In the genomic region with DNA sequence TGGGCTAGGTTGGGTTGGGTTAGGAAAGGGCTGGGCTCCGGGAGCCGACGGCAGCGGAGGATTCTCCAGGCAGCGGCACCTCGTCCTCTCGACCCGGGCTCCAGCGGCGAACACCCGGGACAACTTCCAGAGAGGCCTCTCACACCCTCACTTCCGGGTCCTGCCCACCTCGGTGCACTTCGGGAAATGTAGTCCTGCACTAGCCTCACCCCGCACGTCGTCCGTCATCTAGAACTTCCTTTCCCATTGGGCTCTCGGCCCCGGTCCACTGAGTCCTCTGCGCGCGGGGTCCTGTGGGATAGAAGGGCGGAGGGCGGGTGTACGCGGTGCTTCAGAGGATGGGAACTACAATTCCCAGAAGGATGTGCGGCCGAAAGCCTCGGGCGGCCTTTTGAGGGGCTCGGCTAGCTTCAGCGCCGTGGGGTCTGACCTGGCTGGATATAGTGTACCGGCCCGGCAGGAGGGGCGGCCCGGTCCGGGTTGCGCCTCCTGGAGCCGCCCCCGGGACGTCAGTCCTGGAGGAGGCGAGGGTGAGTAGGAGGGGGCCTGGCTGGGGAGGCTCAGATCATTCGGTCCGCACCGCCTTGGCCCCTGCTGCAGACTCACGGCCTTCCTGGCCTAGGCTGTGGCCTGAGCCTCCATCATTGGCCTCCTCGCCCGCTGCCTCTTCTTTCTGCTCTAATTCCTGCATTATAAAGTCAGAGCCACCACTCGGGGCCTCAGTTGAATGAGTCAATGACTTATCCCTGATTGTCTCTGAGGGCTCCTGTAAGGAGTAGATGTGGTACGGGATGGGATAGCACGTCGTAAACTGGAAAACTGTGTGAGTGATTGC, we compare ENCODE assay signal across 1 cellular context.
TF ChIP-seq lines count a peak whose summit lies in the region.

A gene (minus strand): TSS at position 114 of the 835 bp plus-strand sequence. CDS start 160 bp downstream, outside the sequence.
A gene with protein sequence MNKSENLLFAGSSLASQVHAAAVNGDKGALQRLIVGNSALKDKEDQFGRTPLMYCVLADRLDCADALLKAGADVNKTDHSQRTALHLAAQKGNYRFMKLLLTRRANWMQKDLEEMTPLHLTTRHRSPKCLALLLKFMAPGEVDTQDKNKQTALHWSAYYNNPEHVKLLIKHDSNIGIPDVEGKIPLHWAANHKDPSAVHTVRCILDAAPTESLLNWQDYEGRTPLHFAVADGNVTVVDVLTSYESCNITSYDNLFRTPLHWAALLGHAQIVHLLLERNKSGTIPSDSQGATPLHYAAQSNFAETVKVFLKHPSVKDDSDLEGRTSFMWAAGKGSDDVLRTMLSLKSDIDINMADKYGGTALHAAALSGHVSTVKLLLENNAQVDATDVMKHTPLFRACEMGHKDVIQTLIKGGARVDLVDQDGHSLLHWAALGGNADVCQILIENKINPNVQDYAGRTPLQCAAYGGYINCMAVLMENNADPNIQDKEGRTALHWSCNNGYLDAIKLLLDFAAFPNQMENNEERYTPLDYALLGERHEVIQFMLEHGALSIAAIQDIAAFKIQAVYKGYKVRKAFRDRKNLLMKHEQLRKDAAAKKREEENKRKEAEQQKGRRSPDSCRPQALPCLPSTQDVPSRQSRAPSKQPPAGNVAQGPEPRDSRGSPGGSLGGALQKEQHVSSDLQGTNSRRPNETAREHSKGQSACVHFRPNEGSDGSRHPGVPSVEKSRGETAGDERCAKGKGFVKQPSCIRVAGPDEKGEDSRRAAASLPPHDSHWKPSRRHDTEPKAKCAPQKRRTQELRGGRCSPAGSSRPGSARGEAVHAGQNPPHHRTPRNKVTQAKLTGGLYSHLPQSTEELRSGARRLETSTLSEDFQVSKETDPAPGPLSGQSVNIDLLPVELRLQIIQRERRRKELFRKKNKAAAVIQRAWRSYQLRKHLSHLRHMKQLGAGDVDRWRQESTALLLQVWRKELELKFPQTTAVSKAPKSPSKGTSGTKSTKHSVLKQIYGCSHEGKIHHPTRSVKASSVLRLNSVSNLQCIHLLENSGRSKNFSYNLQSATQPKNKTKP (plus strand): TSS at position 357 of the 835 bp plus-strand sequence. CDS start 5,279 bp downstream, outside the sequence.

TF ChIP-seq in HepG2, 621 proteins besides CTCF, POLR2A, EP300 and RAD21 (continued from another document and continues in another):
- TF ChIP-seq, protein P1, sequence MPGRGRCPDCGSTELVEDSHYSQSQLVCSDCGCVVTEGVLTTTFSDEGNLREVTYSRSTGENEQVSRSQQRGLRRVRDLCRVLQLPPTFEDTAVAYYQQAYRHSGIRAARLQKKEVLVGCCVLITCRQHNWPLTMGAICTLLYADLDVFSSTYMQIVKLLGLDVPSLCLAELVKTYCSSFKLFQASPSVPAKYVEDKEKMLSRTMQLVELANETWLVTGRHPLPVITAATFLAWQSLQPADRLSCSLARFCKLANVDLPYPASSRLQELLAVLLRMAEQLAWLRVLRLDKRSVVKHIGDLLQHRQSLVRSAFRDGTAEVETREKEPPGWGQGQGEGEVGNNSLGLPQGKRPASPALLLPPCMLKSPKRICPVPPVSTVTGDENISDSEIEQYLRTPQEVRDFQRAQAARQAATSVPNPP (CRISPR knock-in tag; IDR thresholded peaks at IDR 0.05) = no peak
- TF ChIP-seq FOXJ3 (CRISPR knock-in tag; IDR thresholded peaks at IDR 0.05; ENCODE audit: borderline replicate concordance) (no peak), PITX1 (CRISPR knock-in tag; IDR thresholded peaks at IDR 0.05) (no peak; the same call in 1 of the 2 replicates), ZNF761 (CRISPR knock-in tag; conservative IDR thresholded peaks at IDR 0.05) (peak; percentile 60; the same call in 1 of the 2 replicates), SMAD1 (CRISPR knock-in tag; IDR thresholded peaks at IDR 0.05; ENCODE audit: borderline replicate concordance, low read depth) (peak; percentile 28; the same call in 1 of the 2 replicates), ZNF773 (CRISPR knock-in tag; IDR thresholded peaks at IDR 0.05; ENCODE audit: borderline replicate concordance) (no peak), ZNF746 (CRISPR knock-in tag; IDR thresholded peaks at IDR 0.05) (no peak), ZNF563 (CRISPR knock-in tag; IDR thresholded peaks at IDR 0.05) (0 out of 2 replicates have a peak, but pooled peaks have one; percentile 33), KLF11 (CRISPR knock-in tag; IDR thresholded peaks at IDR 0.05) (no peak), ZNF644 (CRISPR knock-in tag; IDR thresholded peaks at IDR 0.05; ENCODE audit: low read depth) (no peak), MIER2 (CRISPR knock-in tag; IDR thresholded peaks at IDR 0.05) (no peak), NAIF1 (CRISPR knock-in tag; IDR thresholded peaks at IDR 0.05; ENCODE audit: borderline replicate concordance) (peak; percentile 85), ZKSCAN1 (IDR thresholded peaks at IDR 0.05; ENCODE audit: low read length) (no peak), NFIC (IDR thresholded peaks at IDR 0.05; ENCODE audit: low read length) (no peak), CAMTA2 (CRISPR knock-in tag; IDR thresholded peaks at IDR 0.05; ENCODE audit: borderline replicate concordance) (0 out of 2 replicates have a peak, but pooled peaks have one; percentile 60), ZNF441 (CRISPR knock-in tag; IDR thresholded peaks at IDR 0.05; ENCODE audit: borderline replicate concordance) (no peak), MEF2D (CRISPR knock-in tag; IDR thresholded peaks at IDR 0.05) (no peak; the same call in 1 of the 2 replicates), AKAP8 (CRISPR knock-in tag; IDR thresholded peaks at IDR 0.05) (no peak), ZNF3 (CRISPR knock-in tag; IDR thresholded peaks at IDR 0.05) (peak; percentile 87)
- TF ChIP-seq, protein P2, sequence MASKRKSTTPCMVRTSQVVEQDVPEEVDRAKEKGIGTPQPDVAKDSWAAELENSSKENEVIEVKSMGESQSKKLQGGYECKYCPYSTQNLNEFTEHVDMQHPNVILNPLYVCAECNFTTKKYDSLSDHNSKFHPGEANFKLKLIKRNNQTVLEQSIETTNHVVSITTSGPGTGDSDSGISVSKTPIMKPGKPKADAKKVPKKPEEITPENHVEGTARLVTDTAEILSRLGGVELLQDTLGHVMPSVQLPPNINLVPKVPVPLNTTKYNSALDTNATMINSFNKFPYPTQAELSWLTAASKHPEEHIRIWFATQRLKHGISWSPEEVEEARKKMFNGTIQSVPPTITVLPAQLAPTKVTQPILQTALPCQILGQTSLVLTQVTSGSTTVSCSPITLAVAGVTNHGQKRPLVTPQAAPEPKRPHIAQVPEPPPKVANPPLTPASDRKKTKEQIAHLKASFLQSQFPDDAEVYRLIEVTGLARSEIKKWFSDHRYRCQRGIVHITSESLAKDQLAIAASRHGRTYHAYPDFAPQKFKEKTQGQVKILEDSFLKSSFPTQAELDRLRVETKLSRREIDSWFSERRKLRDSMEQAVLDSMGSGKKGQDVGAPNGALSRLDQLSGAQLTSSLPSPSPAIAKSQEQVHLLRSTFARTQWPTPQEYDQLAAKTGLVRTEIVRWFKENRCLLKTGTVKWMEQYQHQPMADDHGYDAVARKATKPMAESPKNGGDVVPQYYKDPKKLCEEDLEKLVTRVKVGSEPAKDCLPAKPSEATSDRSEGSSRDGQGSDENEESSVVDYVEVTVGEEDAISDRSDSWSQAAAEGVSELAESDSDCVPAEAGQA (IDR thresholded peaks at IDR 0.05; ENCODE audit: low read depth) = no peak
- TF ChIP-seq, protein P2 (CRISPR knock-in tag; IDR thresholded peaks at IDR 0.05; ENCODE audit: borderline replicate concordance) = no peak
- TF ChIP-seq, protein P3, sequence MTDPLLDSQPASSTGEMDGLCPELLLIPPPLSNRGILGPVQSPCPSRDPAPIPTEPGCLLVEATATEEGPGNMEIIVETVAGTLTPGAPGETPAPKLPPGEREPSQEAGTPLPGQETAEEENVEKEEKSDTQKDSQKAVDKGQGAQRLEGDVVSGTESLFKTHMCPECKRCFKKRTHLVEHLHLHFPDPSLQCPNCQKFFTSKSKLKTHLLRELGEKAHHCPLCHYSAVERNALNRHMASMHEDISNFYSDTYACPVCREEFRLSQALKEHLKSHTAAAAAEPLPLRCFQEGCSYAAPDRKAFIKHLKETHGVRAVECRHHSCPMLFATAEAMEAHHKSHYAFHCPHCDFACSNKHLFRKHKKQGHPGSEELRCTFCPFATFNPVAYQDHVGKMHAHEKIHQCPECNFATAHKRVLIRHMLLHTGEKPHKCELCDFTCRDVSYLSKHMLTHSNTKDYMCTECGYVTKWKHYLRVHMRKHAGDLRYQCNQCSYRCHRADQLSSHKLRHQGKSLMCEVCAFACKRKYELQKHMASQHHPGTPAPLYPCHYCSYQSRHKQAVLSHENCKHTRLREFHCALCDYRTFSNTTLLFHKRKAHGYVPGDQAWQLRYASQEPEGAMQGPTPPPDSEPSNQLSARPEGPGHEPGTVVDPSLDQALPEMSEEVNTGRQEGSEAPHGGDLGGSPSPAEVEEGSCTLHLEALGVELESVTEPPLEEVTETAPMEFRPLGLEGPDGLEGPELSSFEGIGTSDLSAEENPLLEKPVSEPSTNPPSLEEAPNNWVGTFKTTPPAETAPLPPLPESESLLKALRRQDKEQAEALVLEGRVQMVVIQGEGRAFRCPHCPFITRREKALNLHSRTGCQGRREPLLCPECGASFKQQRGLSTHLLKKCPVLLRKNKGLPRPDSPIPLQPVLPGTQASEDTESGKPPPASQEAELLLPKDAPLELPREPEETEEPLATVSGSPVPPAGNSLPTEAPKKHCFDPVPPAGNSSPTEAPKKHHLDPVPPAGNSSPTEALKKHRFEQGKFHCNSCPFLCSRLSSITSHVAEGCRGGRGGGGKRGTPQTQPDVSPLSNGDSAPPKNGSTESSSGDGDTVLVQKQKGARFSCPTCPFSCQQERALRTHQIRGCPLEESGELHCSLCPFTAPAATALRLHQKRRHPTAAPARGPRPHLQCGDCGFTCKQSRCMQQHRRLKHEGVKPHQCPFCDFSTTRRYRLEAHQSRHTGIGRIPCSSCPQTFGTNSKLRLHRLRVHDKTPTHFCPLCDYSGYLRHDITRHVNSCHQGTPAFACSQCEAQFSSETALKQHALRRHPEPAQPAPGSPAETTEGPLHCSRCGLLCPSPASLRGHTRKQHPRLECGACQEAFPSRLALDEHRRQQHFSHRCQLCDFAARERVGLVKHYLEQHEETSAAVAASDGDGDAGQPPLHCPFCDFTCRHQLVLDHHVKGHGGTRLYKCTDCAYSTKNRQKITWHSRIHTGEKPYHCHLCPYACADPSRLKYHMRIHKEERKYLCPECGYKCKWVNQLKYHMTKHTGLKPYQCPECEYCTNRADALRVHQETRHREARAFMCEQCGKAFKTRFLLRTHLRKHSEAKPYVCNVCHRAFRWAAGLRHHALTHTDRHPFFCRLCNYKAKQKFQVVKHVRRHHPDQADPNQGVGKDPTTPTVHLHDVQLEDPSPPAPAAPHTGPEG (CRISPR knock-in tag; IDR thresholded peaks at IDR 0.05) = no peak
- TF ChIP-seq, protein P4, sequence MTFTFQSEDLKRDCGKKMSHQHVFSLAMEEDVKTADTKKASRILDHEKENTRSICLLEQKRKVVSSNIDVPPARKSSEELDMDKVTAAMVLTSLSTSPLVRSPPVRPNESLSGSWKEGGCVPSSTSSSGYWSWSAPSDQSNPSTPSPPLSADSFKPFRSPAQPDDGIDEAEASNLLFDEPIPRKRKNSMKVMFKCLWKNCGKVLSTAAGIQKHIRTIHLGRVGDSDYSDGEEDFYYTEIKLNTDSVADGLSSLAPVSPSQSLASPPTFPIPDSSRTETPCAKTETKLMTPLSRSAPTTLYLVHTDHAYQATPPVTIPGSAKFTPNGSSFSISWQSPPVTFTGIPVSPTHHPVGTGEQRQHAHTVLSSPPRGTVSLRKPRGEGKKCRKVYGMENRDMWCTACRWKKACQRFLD (CRISPR knock-in tag; IDR thresholded peaks at IDR 0.05; ENCODE audit: borderline replicate concordance) = no peak; the same call in 1 of the 2 replicates
- TF ChIP-seq, protein P5, sequence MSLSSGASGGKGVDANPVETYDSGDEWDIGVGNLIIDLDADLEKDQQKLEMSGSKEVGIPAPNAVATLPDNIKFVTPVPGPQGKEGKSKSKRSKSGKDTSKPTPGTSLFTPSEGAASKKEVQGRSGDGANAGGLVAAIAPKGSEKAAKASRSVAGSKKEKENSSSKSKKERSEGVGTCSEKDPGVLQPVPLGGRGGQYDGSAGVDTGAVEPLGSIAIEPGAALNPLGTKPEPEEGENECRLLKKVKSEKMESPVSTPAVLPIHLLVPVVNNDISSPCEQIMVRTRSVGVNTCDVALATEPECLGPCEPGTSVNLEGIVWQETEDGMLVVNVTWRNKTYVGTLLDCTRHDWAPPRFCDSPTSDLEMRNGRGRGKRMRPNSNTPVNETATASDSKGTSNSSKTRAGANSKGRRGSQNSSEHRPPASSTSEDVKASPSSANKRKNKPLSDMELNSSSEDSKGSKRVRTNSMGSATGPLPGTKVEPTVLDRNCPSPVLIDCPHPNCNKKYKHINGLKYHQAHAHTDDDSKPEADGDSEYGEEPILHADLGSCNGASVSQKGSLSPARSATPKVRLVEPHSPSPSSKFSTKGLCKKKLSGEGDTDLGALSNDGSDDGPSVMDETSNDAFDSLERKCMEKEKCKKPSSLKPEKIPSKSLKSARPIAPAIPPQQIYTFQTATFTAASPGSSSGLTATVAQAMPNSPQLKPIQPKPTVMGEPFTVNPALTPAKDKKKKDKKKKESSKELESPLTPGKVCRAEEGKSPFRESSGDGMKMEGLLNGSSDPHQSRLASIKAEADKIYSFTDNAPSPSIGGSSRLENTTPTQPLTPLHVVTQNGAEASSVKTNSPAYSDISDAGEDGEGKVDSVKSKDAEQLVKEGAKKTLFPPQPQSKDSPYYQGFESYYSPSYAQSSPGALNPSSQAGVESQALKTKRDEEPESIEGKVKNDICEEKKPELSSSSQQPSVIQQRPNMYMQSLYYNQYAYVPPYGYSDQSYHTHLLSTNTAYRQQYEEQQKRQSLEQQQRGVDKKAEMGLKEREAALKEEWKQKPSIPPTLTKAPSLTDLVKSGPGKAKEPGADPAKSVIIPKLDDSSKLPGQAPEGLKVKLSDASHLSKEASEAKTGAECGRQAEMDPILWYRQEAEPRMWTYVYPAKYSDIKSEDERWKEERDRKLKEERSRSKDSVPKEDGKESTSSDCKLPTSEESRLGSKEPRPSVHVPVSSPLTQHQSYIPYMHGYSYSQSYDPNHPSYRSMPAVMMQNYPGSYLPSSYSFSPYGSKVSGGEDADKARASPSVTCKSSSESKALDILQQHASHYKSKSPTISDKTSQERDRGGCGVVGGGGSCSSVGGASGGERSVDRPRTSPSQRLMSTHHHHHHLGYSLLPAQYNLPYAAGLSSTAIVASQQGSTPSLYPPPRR (CRISPR knock-in tag; IDR thresholded peaks at IDR 0.05; ENCODE audit: borderline replicate concordance) = 0 out of 2 replicates have a peak, but pooled peaks have one; percentile 6
